Comparison of ENCODE assay signal across 12 cellular contexts in genomic region chr7:37709631-37710509, GRCh38. TPM values are rescaled to one million over a fixed set of nuclear protein-coding genes. Genes with fewer than 3 reads are reported as not detected.
A peak's percentile ranks its signal among the peaks of the same experiment; 100 is the strongest.
DNase-seq lines count a peak whose midpoint lies in the region; ATAC-seq and TF ChIP-seq lines count a peak whose summit lies in the region.
"Had no signal": no experiment of that assay in that cellular context is flagged by ENCODE, and none has a peak within 500 bp of the region (broad histone marks: within the 10 kb centered on the region; RNA-seq: fewer than 3 reads in every experiment).

No MANE protein-coding gene starts in this region.

- H3K4me3 ChIP-seq in mammary epithelial cell (replicated peaks in 1 of 3; ENCODE audit: insufficient read depth in 1 of 3, low read depth in 2 of 3, low read length in 3 of 3), result no peak overlapping the region
- H3K4me3 ChIP-seq: right atrium auricular region had no signal

- no peaks in the 10 kb centered on the region for H3K9me3 ChIP-seq in mammary epithelial cell (replicated peaks; ENCODE audit: insufficient read depth, low read length)
- H3K9me3 ChIP-seq: right atrium auricular region had no signal

- H3K9ac ChIP-seq in mammary epithelial cell (ENCODE audit: insufficient read depth, low read length), result no peak overlapping the region

- no peak overlapping the region for H2AFZ ChIP-seq in mammary epithelial cell (ENCODE audit: low read depth, low read length)

- in situ Hi-C loops in GM13976 (cut with MboI; ENCODE audit: low sequenced_read_pairs, unreplicated experiment) (no loop called here), mammary epithelial cell (cut with MboI; ENCODE audit: low sequenced_read_pairs in 2 of 2) (no loop called here)

- 68% methylated on average over 5 of the region's 5 CpGs for WGBS in mammary epithelial cell (ENCODE audit: low coverage, missing lambda C conversion rate)

- dilution Hi-C loops in mammary epithelial cell (cut with HindIII; ENCODE audit: low sequenced_read_pairs), result no loop called here

- no peaks in the 10 kb centered on the region for H3K79me2 ChIP-seq in mammary epithelial cell (ENCODE audit: insufficient read depth, low read length)

- no peaks in the 10 kb centered on the region for H3K4me1 ChIP-seq in mammary epithelial cell (ENCODE audit: insufficient read depth, low read length)
- H3K4me1 ChIP-seq: right atrium auricular region had no signal

- ATAC-seq in HG02623 (IDR thresholded peaks at IDR 0.05; ENCODE audit: unreplicated experiment) (peak; percentile 96), HG03354 (IDR thresholded peaks at IDR 0.05; ENCODE audit: poor library complexity, severe bottlenecking, unreplicated experiment) (peak; percentile 96)

- no peak overlapping the region for H3K27ac ChIP-seq in mammary epithelial cell (ENCODE audit: insufficient read depth, low read depth, low read length)
- H3K27ac ChIP-seq: right atrium auricular region had no signal

- no peak for TF ChIP-seq CTCF in GM13976 (IDR thresholded peaks at IDR 0.05; ENCODE audit: borderline replicate concordance, control extremely low read depth, extremely low read depth, insufficient read depth, missing control alignments)
- no peak for TF ChIP-seq CTCF in mammary epithelial cell (conservative IDR thresholded peaks at IDR 0.05 in 1 of 2, IDR thresholded peaks at IDR 0.05 in 1 of 2; ENCODE audit: extremely low read depth in 1 of 2, insufficient read depth in 1 of 2, low read depth in 1 of 2, low read length in 2 of 2)

- H3K36me3 ChIP-seq in mammary epithelial cell (ENCODE audit: insufficient read depth, low read length), result no peaks in the 10 kb centered on the region
- H3K36me3 ChIP-seq: right atrium auricular region had no signal

- H3K27me3 ChIP-seq in mammary epithelial cell (ENCODE audit: insufficient read depth, low read length), result no peaks in the 10 kb centered on the region
- H3K27me3 ChIP-seq: right atrium auricular region had no signal

- DNase-seq in GM13976 (ENCODE audit: low spot score) (peak; percentile 51), GM19240 (ENCODE audit: insufficient read length, low spot score) (peak; percentile 16), mammary epithelial cell (no peak), SIG-M5 (lab: John Stamatoyannopoulos, UW) (no peak), RKO (ENCODE audit: low spot score) (no peak)
- no peak for DNase-seq in activated T-cell treated with anti-CD3 and anti-CD28 coated beads, Interleukin-2, amount 50 U/mL, for 48 hours
- DNase-seq: NCI-H1417 had no signal

- no peaks in the 10 kb centered on the region for H4K20me1 ChIP-seq in mammary epithelial cell (ENCODE audit: insufficient read depth, low read length)

- intact Hi-C loops in mammary epithelial cell (cut with micrococcal nuclease), result no loop called here

- no TSS peak for BruUV-seq in mammary epithelial cell (replicated peaks; lab: Mats Ljungman, UMichigan)

- CTCF ChIA-PET in mammary epithelial cell (lab: Charles Lee; ENCODE audit: low non-redundant PET), result no interaction called here

- no peak overlapping the region for H3K4me2 ChIP-seq in mammary epithelial cell (ENCODE audit: insufficient read depth, low read depth, low read length)

RNA-seq across cellular contexts. Expression of gene GPR141, which starts 26.3 kb away (rescaled TPM):
- total RNA-seq in mammary epithelial cell, result not detected
- not detected for polyA plus RNA-seq in mammary epithelial cell
- not detected for polyA minus RNA-seq in mammary epithelial cell
- total RNA-seq: astrocyte had no signal
- polyA plus RNA-seq: BJ had no signal

Comparison
In these comparisons a context has a peak if more than half of its experiments do, and no peak if none do; other contexts are left out.
1. DNase-seq: peak in GM13976 (single experiment) and GM19240 (single experiment); none in mammary epithelial cell (single experiment), SIG-M5 (single experiment), activated T-cell treated with anti-CD3 and anti-CD28 coated beads, Interleukin-2, amount 50 U/mL, for 48 hours (0 of 2) and RKO (single experiment).